In genomic region chr22:20227363-20227762, GRCh38 we compare ENCODE assay signal across 22 cellular contexts.
"Had no signal": no experiment of that assay in that cellular context is flagged by ENCODE, and none has a peak within 500 bp of the region (broad histone marks: within the 10 kb centered on the region; RNA-seq: fewer than 3 reads in every experiment).

No MANE protein-coding gene starts in this region.

- H3K27ac ChIP-seq: left lung, lower lobe of right lung, neutrophil, right atrium auricular region, right lobe of liver, tibial nerve, uterus had no signal

- H3K36me3 ChIP-seq: left lung, lower lobe of right lung, neutrophil, right atrium auricular region, right lobe of liver, tibial nerve, uterus had no signal

- DNase-seq: immature natural killer cell; kidney; left colon; left lung; lower lobe of right lung; mammary epithelial cell; mesenchymal stem cell; naive thymus-derived CD8-positive, alpha-beta T cell; occipital lobe; right lobe of liver; stimulated activated CD4-positive, alpha-beta T cell treated with anti-CD3 and anti-CD28 coated beads, Interleukin-1b, Interleukin-23, amount 100 ng/mL, for 48 hours; stimulated activated CD4-positive, alpha-beta T cell treated with anti-CD3 and anti-CD28 coated beads, Interleukin-2, amount 100 ng/mL, for 48 hours; stimulated activated CD4-positive, alpha-beta T cell treated with anti-CD3 and anti-CD28 coated beads, Interleukin-4, amount 100 ng/mL, for 4 hours; stimulated activated CD8-positive, alpha-beta memory T cell treated with anti-CD3 and anti-CD28 coated beads, Interleukin-4, amount 100 ng/mL, for 48 hours; stimulated activated naive CD4-positive, alpha-beta T cell treated with Interleukin-2 at 50 U/mL for 16 hours; stimulated activated naive CD8-positive, alpha-beta T cell treated with anti-CD3 and anti-CD28 coated beads, Interleukin-15, amount 100 ng/mL, for 72 hours; uterus had no signal

- H3K4me3 ChIP-seq: left lung, lower lobe of right lung, right atrium auricular region, right lobe of liver, smooth muscle cell, tibial nerve, uterus had no signal

- H3K27me3 ChIP-seq: left lung, neutrophil, right atrium auricular region, right lobe of liver, uterus had no signal

- H3K4me2 ChIP-seq: smooth muscle cell had no signal

- H3K9me3 ChIP-seq: left lung, lower lobe of right lung, neutrophil, right atrium auricular region, right lobe of liver, tibial nerve, uterus had no signal

- ATAC-seq: left colon; left lung; lower lobe of right lung; naive thymus-derived CD8-positive, alpha-beta T cell; right lobe of liver; stimulated activated memory B cell treated with anti-CD40 and anti-IgM and Interleukin-4, amounts not matched to agents 10 μg/mL and 1 μg/mL and 100 μg/mL, for 72 hours; stimulated activated naive CD8-positive, alpha-beta T cell treated with anti-CD3 and anti-CD28 coated beads, Interleukin-15, amount 100 ng/mL, for 72 hours had no signal
